Comparison of ENCODE assay signal across 21 cellular contexts in genomic region chr5:149723374-149723773, GRCh38.
"Had no signal": no experiment of that assay in that cellular context is flagged by ENCODE, and none has a peak within 500 bp of the region (broad histone marks: within the 10 kb centered on the region; RNA-seq: fewer than 3 reads in every experiment).

No MANE protein-coding gene starts in this region.

- H3K4me1 ChIP-seq: parathyroid adenoma, prostate gland had no signal

- DNase-seq: cortex of kidney; dorsolateral prefrontal cortex; effector memory CD4-positive, alpha-beta T cell; glutamatergic neuron; left colon; mammary epithelial cell; naive thymus-derived CD4-positive, alpha-beta T cell; nephron progenitor cell; retina; sigmoid colon; stimulated activated CD4-positive, alpha-beta T cell treated with anti-CD3 and anti-CD28 coated beads, Interleukin-12 subunit alpha, Interleukin-12 subunit beta, amount 100 ng/mL, for 4 hours; stimulated activated naive CD4-positive, alpha-beta T cell; stomach; substantia nigra; trophoblast cell had no signal

- H3K4me3 ChIP-seq: dorsolateral prefrontal cortex, gastroesophageal sphincter, prostate gland, sigmoid colon, skin epidermis, stomach had no signal

- FAIRE-seq: endometrium had no signal

- H2AFZ ChIP-seq: parathyroid adenoma had no signal

- H3K36me3 ChIP-seq: gastroesophageal sphincter, prostate gland, sigmoid colon, stomach had no signal

- H3K27ac ChIP-seq: dorsolateral prefrontal cortex, gastroesophageal sphincter, parathyroid adenoma, prostate gland, sigmoid colon, skin epidermis, stomach had no signal

- H3K9ac ChIP-seq: parathyroid adenoma had no signal

- H3K9me3 ChIP-seq: gastroesophageal sphincter, prostate gland, sigmoid colon, stomach had no signal

- ATAC-seq: esophagus mucosa; gastroesophageal sphincter; left colon; naive thymus-derived CD4-positive, alpha-beta T cell had no signal

- H3K27me3 ChIP-seq: dorsolateral prefrontal cortex, gastroesophageal sphincter, sigmoid colon, stomach had no signal

- H3K79me2 ChIP-seq: parathyroid adenoma had no signal
